1 cellular context compared by ENCODE assay signal in the genomic region with DNA sequence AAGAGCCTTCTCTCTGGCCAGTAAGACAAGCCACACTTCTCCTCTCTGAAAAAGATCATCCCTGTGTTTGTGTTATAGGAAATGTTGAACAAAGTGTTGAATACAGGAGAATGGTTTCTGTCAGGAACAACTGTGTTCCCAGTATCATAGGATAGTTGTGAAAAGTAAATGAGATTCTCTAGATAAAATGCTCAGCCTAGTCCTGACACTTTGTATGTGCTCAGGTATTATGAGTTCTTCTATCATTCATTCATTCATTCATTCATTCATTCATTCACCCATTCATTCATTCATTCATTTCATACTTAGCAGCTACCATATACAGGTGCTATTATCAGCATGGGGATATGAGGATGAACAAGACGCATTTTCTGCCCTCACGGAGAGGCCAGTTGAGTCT.
TF ChIP-seq lines count a peak whose summit lies in the region.

No MANE protein-coding gene starts in this region.

TF ChIP-seq in HepG2, 621 proteins besides CTCF, POLR2A, EP300 and RAD21:
- no peak for TF ChIP-seq ZNF263 (CRISPR knock-in tag; IDR thresholded peaks at IDR 0.05)
- 0 out of 2 replicates have a peak, but pooled peaks have one; percentile 75 for TF ChIP-seq ZNF24 (IDR thresholded peaks at IDR 0.05)
